In genomic region chr12:29073631-29074239, GRCh38 we compare ENCODE assay signal across 8 cellular contexts.
DNase-seq lines count a peak whose midpoint lies in the region; ATAC-seq and TF ChIP-seq lines count a peak whose summit lies in the region.

No MANE protein-coding gene starts in this region.

- CTCF ChIA-PET in PC-3 (lab: Charles Lee) = interaction anchor here (0.6 to 4.2 kb wide), 7 partner anchors 50 to 270 kb away, joined by 3 to 19 read pairs (median 6); no protein-coding TSS in a partner anchor

- intact Hi-C loops in PC-3 (cut with micrococcal nuclease) = loop anchor here (1.0 to 10.0 kb wide), 6 partner anchors 30 to 443 kb away; no protein-coding TSS in a partner anchor

- H3K9me3 ChIP-seq in PC-3 (ENCODE audit: low read length) = no peaks in the 10 kb centered on the region

- no peaks in the 10 kb centered on the region for H4K20me1 ChIP-seq in PC-3 (ENCODE audit: low read length)

- peak overlapping the region; percentile 5; the same call in 1 of the 2 replicates for H3K4me2 ChIP-seq in PC-3 (ENCODE audit: low read length)

- no peaks in the 10 kb centered on the region for H3K79me2 ChIP-seq in PC-3 (ENCODE audit: low read length)

- no peaks in the 10 kb centered on the region for H3K27me3 ChIP-seq in PC-3 (ENCODE audit: low read length)

- H3K9me2 ChIP-seq in PC-3 (replicated peaks; ENCODE audit: low read length) = no peaks in the 10 kb centered on the region

- ATAC-seq in GM21367 (IDR thresholded peaks at IDR 0.05; ENCODE audit: unreplicated experiment) = peak; percentile 88
- peak; percentile 58 for ATAC-seq in PC-3

- H3K9ac ChIP-seq in PC-3 (ENCODE audit: low read length) = 0 out of 2 replicates have a peak overlapping the region, but pooled peaks have one; percentile 0

- H3K36me3 ChIP-seq in PC-3 (ENCODE audit: low read depth, low read length) = no peaks in the 10 kb centered on the region

- POLR2A ChIA-PET in PC-3 (lab: Charles Lee; ENCODE audit: unreplicated experiment) = no interaction called here

- BruUV-seq in PC-3 (replicated peaks; lab: Mats Ljungman, UMichigan) = no TSS peak

- peaks cover 31% of the 10 kb centered on the region for H3K4me1 ChIP-seq in PC-3 (ENCODE audit: insufficient read depth, low read length)

- DNase-seq in DMS 273 (lab: John Stamatoyannopoulos, UW; ENCODE audit: unreplicated experiment) = peak; percentile 55
- DNase-seq in DMS 273 treated with DMSO at 0.1 percent for 48 hours (lab: John Stamatoyannopoulos, UW) = no peak
- DNase-seq in HS-5 (ENCODE audit: low read depth) = peak; percentile 19
- peak; percentile 92 for DNase-seq in PC-3
- DNase-seq in dermis blood vessel endothelial cell = peak; percentile 68
- DNase-seq in midbrain (lab: John Stamatoyannopoulos, UW) = peak; percentile 67
- DNase-seq in COLO668 (lab: John Stamatoyannopoulos, UW; ENCODE audit: unreplicated experiment) = no peak

- peak overlapping the region; percentile 43 for H3K27ac ChIP-seq in PC-3 (ENCODE audit: low read length)

- no peak overlapping the region for H3K4me3 ChIP-seq in PC-3 (ENCODE audit: low read length)

- H3F3A ChIP-seq in PC-3 (ENCODE audit: low read length, unreplicated experiment) = peaks cover 6% of the 10 kb centered on the region

- TF ChIP-seq CTCF in PC-3 (conservative IDR thresholded peaks at IDR 0.05; ENCODE audit: low read depth, low read length) = peak; percentile 99

- H2AFZ ChIP-seq in PC-3 (ENCODE audit: low read length) = no peak overlapping the region; the same call in 1 of the 2 replicates

Comparison
In these comparisons a context has a peak if more than half of its experiments do, and no peak if none do; other contexts are left out.
1. DNase-seq: peak in DMS 273 (single experiment), HS-5 (single experiment), PC-3 (single experiment), dermis blood vessel endothelial cell (single experiment) and midbrain (single experiment); none in DMS 273 treated with DMSO at 0.1 percent for 48 hours (single experiment) and COLO668 (single experiment).